In the genomic region with DNA sequence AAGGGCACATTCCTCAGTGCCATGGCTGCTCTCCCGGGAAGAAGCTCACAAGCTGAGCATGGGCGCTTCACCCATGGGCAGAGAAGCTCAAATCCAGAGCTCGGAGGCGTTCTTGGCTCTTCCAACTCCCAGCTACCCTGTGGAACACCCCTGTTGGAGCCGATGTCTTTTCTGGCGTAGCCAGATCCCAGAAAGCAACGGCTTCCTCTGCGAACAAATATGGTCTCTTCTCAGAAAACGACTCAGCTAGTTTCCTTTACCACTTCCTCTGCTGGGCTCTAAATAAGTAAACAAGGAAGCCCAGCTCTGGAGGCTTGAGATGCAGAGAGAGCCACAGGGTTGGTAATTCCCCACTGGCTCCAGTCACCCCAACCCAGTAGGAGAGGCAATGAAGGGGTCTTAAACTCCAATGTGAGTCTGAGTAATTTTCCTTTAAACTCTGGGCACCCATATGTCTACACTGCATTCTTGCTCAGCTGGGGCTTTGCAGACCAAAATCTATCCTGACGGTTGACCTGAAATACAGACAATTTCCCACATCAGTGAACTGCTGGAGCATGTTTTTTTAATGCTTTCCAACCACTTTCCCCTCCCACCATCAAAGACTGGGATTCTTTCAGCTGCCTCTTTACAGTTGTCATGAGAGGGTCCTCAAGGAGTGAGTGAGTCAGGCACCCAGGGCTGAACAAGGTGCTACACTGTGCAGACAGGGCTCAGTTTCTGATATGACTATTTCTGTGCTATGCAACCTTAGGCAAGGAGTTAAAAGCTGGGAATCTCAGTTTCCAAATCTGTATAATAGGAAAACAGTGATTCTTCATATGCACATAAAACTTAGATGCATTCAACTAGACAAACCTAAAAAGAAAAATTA, we compare ENCODE assay signal across 8 cellular contexts. TPM values are rescaled to one million over a fixed set of nuclear protein-coding genes. Genes with fewer than 3 reads are reported as not detected.
A peak's percentile ranks its signal among the peaks of the same experiment; 100 is the strongest.
DNase-seq lines count a peak whose midpoint lies in the region; ATAC-seq lines count a peak whose summit lies in the region.

A gene (minus strand): TSS at position 189 of the 874 bp plus-strand sequence. CDS start 166 bp downstream, at position 23.

- ATAC-seq in HG03108 (IDR thresholded peaks at IDR 0.05; ENCODE audit: unreplicated experiment) (peak; percentile 47), Right ventricle myocardium superior (ENCODE audit: poor library complexity) (peak; percentile 52)

- intact Hi-C loops in Right ventricle myocardium superior (cut with DNase I): no loop called here

- DNase-seq in activated T-cell treated with anti-CD3 and anti-CD28 coated beads for 24 hours (ENCODE audit: low read depth) (peak; percentile 39), activated T-cell treated with anti-CD3 and anti-CD28 coated beads for 4 hours (no peak), Right ventricle myocardium superior (no peak), ecto neural progenitor cell (ENCODE audit: low spot score) (no peak), HT-29 (ENCODE audit: low spot score) (no peak)
- peak; percentile 61 to 64 for DNase-seq in activated CD4-positive, alpha-beta T cell treated with anti-CD3 and anti-CD28 coated beads for 4 hours
- DNase-seq in stimulated activated naive CD4-positive, alpha-beta T cell treated with Interleukin-2 at 50 U/mL for 16 hours (lab: John Stamatoyannopoulos, UW): peak; percentile 33

RNA-seq across cellular contexts. Expression of the gene that starts here (rescaled TPM):
- 6.7 TPM for total RNA-seq in Right ventricle myocardium superior
- not detected in 2 replicates for total RNA-seq in HT-29 (2014; rRNA removed; shearing (Covaris generic))

Comparison
In these comparisons a context has a peak if more than half of its experiments do, and no peak if none do; other contexts are left out.
1. DNase-seq: peak in activated T-cell treated with anti-CD3 and anti-CD28 coated beads for 24 hours (single experiment), activated CD4-positive, alpha-beta T cell treated with anti-CD3 and anti-CD28 coated beads for 4 hours (2 of 2) and stimulated activated naive CD4-positive, alpha-beta T cell treated with Interleukin-2 at 50 U/mL for 16 hours (single experiment); none in activated T-cell treated with anti-CD3 and anti-CD28 coated beads for 4 hours (single experiment), Right ventricle myocardium superior (single experiment), ecto neural progenitor cell (single experiment) and HT-29 (single experiment).